8 cellular contexts compared by ENCODE assay signal in genomic region chr12:50111417-50111692, GRCh38. TPM values are rescaled to one million over a fixed set of nuclear protein-coding genes. Genes with fewer than 3 reads are reported as not detected.
DNase-seq lines count a peak whose midpoint lies in the region; ATAC-seq and TF ChIP-seq lines count a peak whose summit lies in the region.

No MANE protein-coding gene starts in this region.

- ATAC-seq in HG02642 (IDR thresholded peaks at IDR 0.05; ENCODE audit: poor library complexity, unreplicated experiment) = peak; percentile 2
- no peak for ATAC-seq in activated naive CD8-positive, alpha-beta T cell treated with anti-CD3 and anti-CD28 coated beads, Interleukin-2, amount 50 U/mL, for 24 hours
- peak; percentile 2 for ATAC-seq in left lobe of liver
- no peak for ATAC-seq in HG02870 (IDR thresholded peaks at IDR 0.05; ENCODE audit: unreplicated experiment)

- H3K9me3 Mint-ChIP-seq in activated naive CD8-positive, alpha-beta T cell treated with anti-CD3 and anti-CD28 coated beads, Interleukin-2, amount 50 U/mL, for 24 hours = no peaks in the 10 kb centered on the region
- H3K9me3 Mint-ChIP-seq in type B pancreatic cell = no peaks in the 10 kb centered on the region

- no peak for TF ChIP-seq CTCF in AG09309 (IDR thresholded peaks at IDR 0.05; ENCODE audit: control insufficient read depth, insufficient read depth, low read depth, low read length, missing control alignments)
- no peak for TF ChIP-seq CTCF in type B pancreatic cell (conservative IDR thresholded peaks at IDR 0.05)
- TF ChIP-seq CTCF in GM13976 (IDR thresholded peaks at IDR 0.05; ENCODE audit: borderline replicate concordance, control extremely low read depth, extremely low read depth, insufficient read depth, missing control alignments) = no peak

- H3K4me1 Mint-ChIP-seq in activated naive CD8-positive, alpha-beta T cell treated with anti-CD3 and anti-CD28 coated beads, Interleukin-2, amount 50 U/mL, for 24 hours = peaks cover 48% of the 10 kb centered on the region
- peaks cover 37% of the 10 kb centered on the region for H3K4me1 Mint-ChIP-seq in type B pancreatic cell (ENCODE audit: unreplicated experiment)

- in situ Hi-C loops in GM13976 (cut with MboI; ENCODE audit: low sequenced_read_pairs, unreplicated experiment) = no loop called here

- no peaks in the 10 kb centered on the region for H3K27me3 Mint-ChIP-seq in activated naive CD8-positive, alpha-beta T cell treated with anti-CD3 and anti-CD28 coated beads, Interleukin-2, amount 50 U/mL, for 24 hours
- H3K27me3 Mint-ChIP-seq in type B pancreatic cell = no peaks in the 10 kb centered on the region

- H3K36me3 Mint-ChIP-seq in activated naive CD8-positive, alpha-beta T cell treated with anti-CD3 and anti-CD28 coated beads, Interleukin-2, amount 50 U/mL, for 24 hours (ENCODE audit: low read depth) = peaks cover 16% of the 10 kb centered on the region
- H3K36me3 Mint-ChIP-seq in type B pancreatic cell = peaks cover 4% of the 10 kb centered on the region

- no peak for DNase-seq in AG09309 (ENCODE audit: low read depth)
- no peak for DNase-seq in activated naive CD8-positive, alpha-beta T cell treated with anti-CD3 and anti-CD28 coated beads, Interleukin-2, amount 50 U/mL, for 24 hours
- no peak for DNase-seq in left lobe of liver (ENCODE audit: low spot score)
- no peak for DNase-seq in type B pancreatic cell (ENCODE audit: extremely low spot score, unreplicated experiment)
- DNase-seq in GM13976 (ENCODE audit: low spot score) = no peak
- no peak for DNase-seq in activated CD8-positive, alpha-beta memory T cell treated with anti-CD3 and anti-CD28 coated beads, Interleukin-2, amount 50 U/mL, for 4 hours

- H3K4me3 Mint-ChIP-seq in activated naive CD8-positive, alpha-beta T cell treated with anti-CD3 and anti-CD28 coated beads, Interleukin-2, amount 50 U/mL, for 24 hours = peak overlapping the region; percentile 100
- H3K4me3 Mint-ChIP-seq in type B pancreatic cell = peak overlapping the region; percentile 100

- peak overlapping the region; percentile 99 for H3K27ac Mint-ChIP-seq in activated naive CD8-positive, alpha-beta T cell treated with anti-CD3 and anti-CD28 coated beads, Interleukin-2, amount 50 U/mL, for 24 hours
- H3K27ac Mint-ChIP-seq in type B pancreatic cell = peak overlapping the region; percentile 100

- peak overlapping the region; percentile 28 for H3K4me3 ChIP-seq in AG09309 (ENCODE audit: control insufficient read depth, low read depth, low read length)

RNA-seq across cellular contexts. Expression of gene COX14, which starts 0.7 kb away (rescaled TPM):
- total RNA-seq in left lobe of liver = 57.0 TPM
- 42.6 and 55.2 TPM in 2 replicates for total RNA-seq in type B pancreatic cell (ENCODE audit: low replicate concordance)

RNA-seq across cellular contexts. Expression of gene GPD1, which starts 7.5 kb away (rescaled TPM):
- total RNA-seq in left lobe of liver (129 TPM), type B pancreatic cell (ENCODE audit: low replicate concordance) (9.0 and 12.5 TPM in 2 replicates)

RNA-seq across cellular contexts. Expression of gene SMARCD1, which starts 26.2 kb away (rescaled TPM):
- 18.6 TPM for total RNA-seq in left lobe of liver
- total RNA-seq in type B pancreatic cell (ENCODE audit: low replicate concordance) = 55.0 and 100 TPM in 2 replicates

RNA-seq across cellular contexts. Expression of gene ASIC1, which starts 54.0 kb away (rescaled TPM):
- total RNA-seq in left lobe of liver (0.28 TPM), type B pancreatic cell (ENCODE audit: low replicate concordance) (5.5 and 18.1 TPM in 2 replicates)

RNA-seq across cellular contexts. Expression of gene CERS5, which starts 55.8 kb away (rescaled TPM):
- total RNA-seq in left lobe of liver (6.5 TPM), type B pancreatic cell (ENCODE audit: low replicate concordance) (32.5 and 59.7 TPM in 2 replicates)

Comparison
In these comparisons a context has a peak if more than half of its experiments do, and no peak if none do; other contexts are left out.
1. ATAC-seq: peak in HG02642 (single experiment) and left lobe of liver (single experiment); none in activated naive CD8-positive, alpha-beta T cell treated with anti-CD3 and anti-CD28 coated beads, Interleukin-2, amount 50 U/mL, for 24 hours (single experiment) and HG02870 (single experiment).